In genomic region chr22:36641902-36642640, GRCh38 we compare ENCODE assay signal across 14 cellular contexts.
DNase-seq lines count a peak whose midpoint lies in the region; ATAC-seq, FAIRE-seq and TF ChIP-seq lines count a peak whose summit lies in the region.
"Had no signal": no experiment of that assay in that cellular context is flagged by ENCODE, and none has a peak within 500 bp of the region (broad histone marks: within the 10 kb centered on the region; RNA-seq: fewer than 3 reads in every experiment).

No MANE protein-coding gene starts in this region.

- no peak for TF ChIP-seq CTCF in keratinocyte (optimal IDR thresholded peaks at IDR 0.05 in 1 of 3, IDR thresholded peaks at IDR 0.05 in 1 of 3, conservative IDR thresholded peaks at IDR 0.05 in 1 of 3; ENCODE audit: extremely low read depth in 1 of 3, insufficient read depth in 2 of 3, low read length in 3 of 3)

- no peak overlapping the region; a peak in 1 of 22 replicates for H3K27ac ChIP-seq in BLaER1 treated with 17β-estradiol and CSF1 and Interleukin-3, amounts not matched to agents 10 nM and 100 nM
- H3K27ac ChIP-seq in keratinocyte (ENCODE audit: control insufficient read depth, insufficient read depth, low read length) = no peak overlapping the region
- H3K27ac ChIP-seq: SJSA1, tibial nerve had no signal

- peak; percentile 21 for ATAC-seq in activated T-helper 17 cell treated with anti-CD3 and anti-CD28 coated beads, Interleukin-2, amount 50 U/mL, for 72 hours (replicated peaks)
- ATAC-seq in HG03565 (IDR thresholded peaks at IDR 0.05; ENCODE audit: unreplicated experiment) = no peak
- ATAC-seq: right cardiac atrium had no signal

- DNase-seq in HK-2 (ENCODE audit: unreplicated experiment) = peak; percentile 18
- no peak for DNase-seq in keratinocyte (ENCODE audit: low read depth, low spot score)
- no peak for DNase-seq in NCI-H146 treated with DMSO at 0.1 percent for 48 hours (lab: John Stamatoyannopoulos, UW; ENCODE audit: unreplicated experiment)
- DNase-seq in NCI-H748 treated with DMSO at 0.1 percent for 48 hours (lab: John Stamatoyannopoulos, UW) = no peak
- DNase-seq in erythroblast (lab: John Stamatoyannopoulos, UW) = no peak
- DNase-seq: activated effector memory CD4-positive, alpha-beta T cell treated with anti-CD3 and anti-CD28 coated beads, Interleukin-2, amount 50 U/mL, for 16 hours; cortex of kidney; NCI-H1930; right cardiac atrium had no signal

- H3K36me3 Mint-ChIP-seq in activated T-helper 17 cell treated with anti-CD3 and anti-CD28 coated beads, Interleukin-2, amount 50 U/mL, for 72 hours (ENCODE audit: low read depth) = no peaks in the 10 kb centered on the region

- H3K36me3 ChIP-seq in BLaER1 treated with 17β-estradiol and CSF1 and Interleukin-3, amounts not matched to agents 10 nM and 100 nM = no peaks in the 10 kb centered on the region
- H3K36me3 ChIP-seq in keratinocyte (ENCODE audit: control insufficient read depth in 2 of 2, extremely low read depth in 1 of 2, insufficient read depth in 2 of 2, low read length in 2 of 2) = no peaks in the 10 kb centered on the region
- H3K36me3 ChIP-seq: SJSA1, tibial nerve had no signal

- H3K4me3 Mint-ChIP-seq in activated T-helper 17 cell treated with anti-CD3 and anti-CD28 coated beads, Interleukin-2, amount 50 U/mL, for 72 hours = no peak overlapping the region

- peaks cover 0 to 23% (median 17%) of the 10 kb centered on the region in 10 experiments; a peak in 17 of 20 replicates for H3K4me1 ChIP-seq in BLaER1 treated with 17β-estradiol and CSF1 and Interleukin-3, amounts not matched to agents 10 nM and 100 nM
- H3K4me1 ChIP-seq in keratinocyte (ENCODE audit: control insufficient read depth, extremely low read depth, insufficient read depth, low read length) = peaks cover 8% of the 10 kb centered on the region
- H3K4me1 ChIP-seq: SJSA1, tibial nerve had no signal

- no peaks in the 10 kb centered on the region for H3K79me2 ChIP-seq in keratinocyte (ENCODE audit: control insufficient read depth, insufficient read depth, low read length)

- H3K9ac ChIP-seq in BLaER1 treated with 17β-estradiol and CSF1 and Interleukin-3, amounts not matched to agents 10 nM and 100 nM = no peak overlapping the region
- no peak overlapping the region for H3K9ac ChIP-seq in keratinocyte (ENCODE audit: control insufficient read depth, extremely low read depth, insufficient read depth, low read length)

- H3K27ac Mint-ChIP-seq in activated T-helper 17 cell treated with anti-CD3 and anti-CD28 coated beads, Interleukin-2, amount 50 U/mL, for 72 hours = no peak overlapping the region

- H3K4me1 Mint-ChIP-seq in activated T-helper 17 cell treated with anti-CD3 and anti-CD28 coated beads, Interleukin-2, amount 50 U/mL, for 72 hours = no peaks in the 10 kb centered on the region

- no peaks in the 10 kb centered on the region for H3K9me1 ChIP-seq in keratinocyte (ENCODE audit: control insufficient read depth, extremely low read depth, insufficient read depth, low read length)

- peak; percentile 43 for FAIRE-seq in keratinocyte (lab: Jason Lieb, UNC)

- peaks cover 51% of the 10 kb centered on the region for H3K27me3 Mint-ChIP-seq in activated T-helper 17 cell treated with anti-CD3 and anti-CD28 coated beads, Interleukin-2, amount 50 U/mL, for 72 hours

- H4K20me1 ChIP-seq in BLaER1 treated with 17β-estradiol and CSF1 and Interleukin-3, amounts not matched to agents 10 nM and 100 nM = no peaks in the 10 kb centered on the region; a peak in 1 of 22 replicates
- H4K20me1 ChIP-seq in keratinocyte (ENCODE audit: control insufficient read depth, extremely low read depth, insufficient read depth, low read length) = no peaks in the 10 kb centered on the region

- no peak for TF ChIP-seq POLR2A in erythroblast (IDR thresholded peaks at IDR 0.05; ENCODE audit: low read length)

- no peaks in the 10 kb centered on the region for H3K27me3 ChIP-seq in BLaER1 treated with 17β-estradiol and CSF1 and Interleukin-3, amounts not matched to agents 10 nM and 100 nM
- peaks cover 12% of the 10 kb centered on the region for H3K27me3 ChIP-seq in keratinocyte (ENCODE audit: control insufficient read depth, extremely low read depth, insufficient read depth, low read length)

- no peaks in the 10 kb centered on the region for H3K9me3 ChIP-seq in BLaER1 treated with 17β-estradiol and CSF1 and Interleukin-3, amounts not matched to agents 10 nM and 100 nM (replicated peaks in 1 of 11)
- no peaks in the 10 kb centered on the region for H3K9me3 ChIP-seq in keratinocyte (ENCODE audit: control insufficient read depth, low read depth, low read length)
- H3K9me3 ChIP-seq: SJSA1, tibial nerve had no signal

- H3K9me3 Mint-ChIP-seq in activated T-helper 17 cell treated with anti-CD3 and anti-CD28 coated beads, Interleukin-2, amount 50 U/mL, for 72 hours = no peaks in the 10 kb centered on the region

- no peak overlapping the region for H2AFZ ChIP-seq in keratinocyte (ENCODE audit: control insufficient read depth, low read length)

- dilution Hi-C loops in keratinocyte (cut with MboI; ENCODE audit: extremely low pct_ligation_motif_present, low sequenced_read_pairs) = no loop called here

- H3K4me2 ChIP-seq in BLaER1 treated with 17β-estradiol and CSF1 and Interleukin-3, amounts not matched to agents 10 nM and 100 nM = peak overlapping the region in 9 of 11 experiments; percentile 16 to 73 (median 45); a peak in 16 of 22 replicates
- peak overlapping the region; percentile 65 for H3K4me2 ChIP-seq in keratinocyte (ENCODE audit: control insufficient read depth, extremely low read depth, insufficient read depth, low read depth, low read length)

- no peak overlapping the region for H3K4me3 ChIP-seq in BLaER1 treated with 17β-estradiol and CSF1 and Interleukin-3, amounts not matched to agents 10 nM and 100 nM
- no peak overlapping the region for H3K4me3 ChIP-seq in keratinocyte (ENCODE audit: control insufficient read depth in 2 of 3, extremely low read depth in 1 of 3, insufficient read depth in 2 of 3, low read depth in 1 of 3, low read length in 3 of 3)
- H3K4me3 ChIP-seq: SJSA1, tibial nerve had no signal
